In the genomic region with DNA sequence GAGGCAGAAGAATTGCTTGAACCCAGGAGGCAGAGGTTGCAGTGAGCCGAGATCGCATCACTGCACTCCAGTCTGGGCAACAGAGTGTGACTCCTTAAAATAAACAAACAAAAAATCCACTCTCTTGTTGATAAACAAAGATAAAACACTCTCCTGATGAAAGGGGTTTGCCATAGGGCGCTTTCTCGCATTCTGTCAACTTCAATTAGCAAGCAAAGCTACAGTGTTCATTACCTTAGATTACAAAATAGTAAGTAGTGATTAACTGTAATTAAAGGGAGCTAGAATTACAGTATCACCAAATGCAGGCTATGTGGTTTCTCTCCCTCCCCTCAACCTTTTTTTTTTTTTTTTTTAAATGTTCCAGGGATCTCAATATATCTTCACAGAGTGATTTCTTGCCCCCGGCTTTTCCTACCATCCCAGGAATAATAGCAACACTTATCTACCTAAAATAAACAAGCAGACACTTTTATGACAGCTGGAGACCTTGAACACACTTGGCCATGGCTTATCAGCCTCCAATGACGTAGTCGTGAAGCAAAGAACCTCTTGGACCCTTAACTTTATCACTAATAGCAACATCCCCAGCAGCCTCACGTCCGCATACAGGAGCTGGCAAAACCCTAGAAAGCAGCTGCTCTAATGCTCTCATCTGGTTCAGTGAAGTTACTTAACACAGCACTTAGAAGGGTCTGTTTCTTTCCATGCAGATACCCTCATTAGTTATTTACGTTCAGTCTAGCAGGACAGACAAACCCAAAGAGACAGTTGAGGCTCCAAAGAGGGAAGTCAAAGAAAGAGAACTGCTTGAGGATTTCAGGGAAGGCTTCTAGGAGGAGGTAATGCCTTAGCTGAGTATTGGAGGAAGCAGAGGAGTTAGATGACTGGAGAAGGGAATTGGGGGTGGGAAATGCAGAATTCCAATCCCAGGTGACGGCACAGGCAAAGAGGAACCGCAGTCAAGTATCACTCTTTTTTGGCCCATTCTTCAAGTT, we compare ENCODE assay signal across 13 cellular contexts. TPM values are rescaled to one million over a fixed set of nuclear protein-coding genes. Genes with fewer than 3 reads are reported as not detected.
DNase-seq lines count a peak whose midpoint lies in the region; ATAC-seq and TF ChIP-seq lines count a peak whose summit lies in the region.
"Had no signal": no experiment of that assay in that cellular context is flagged by ENCODE, and none has a peak within 500 bp of the region (broad histone marks: within the 10 kb centered on the region; RNA-seq: fewer than 3 reads in every experiment).

No MANE protein-coding gene starts in this region.

- TF ChIP-seq POLR2A in uterus (IDR thresholded peaks at IDR 0.05) = no peak

- no peaks in the 10 kb centered on the region for H3K27me3 Mint-ChIP-seq in activated naive CD4-positive, alpha-beta T cell treated with anti-CD3 and anti-CD28 coated beads, Interleukin-2, amount 10 ng/mL, durations not matched to agents 7 days and 5 days
- H3K27me3 Mint-ChIP-seq: stimulated activated memory B cell treated with anti-CD40 and anti-IgM and Interleukin-4, amounts not matched to agents 10 μg/mL and 1 μg/mL and 100 μg/mL, for 72 hours; T-helper 17 cell had no signal

- CTCF ChIA-PET in activated naive CD4-positive, alpha-beta T cell treated with anti-CD3 and anti-CD28 coated beads, Interleukin-2, amount 10 ng/mL, durations not matched to agents 7 days and 5 days (lab: Charles Lee) = interaction anchor here (1.2 to 1.8 kb wide), 2 partner anchors 12 to 225 kb away, joined by 3 to 4 read pairs; no protein-coding TSS in a partner anchor

- peaks cover 44% of the 10 kb centered on the region for H3K36me3 Mint-ChIP-seq in activated naive CD4-positive, alpha-beta T cell treated with anti-CD3 and anti-CD28 coated beads, Interleukin-2, amount 10 ng/mL, durations not matched to agents 7 days and 5 days

- no peak overlapping the region for H3K4me3 Mint-ChIP-seq in activated naive CD4-positive, alpha-beta T cell treated with anti-CD3 and anti-CD28 coated beads, Interleukin-2, amount 10 ng/mL, durations not matched to agents 7 days and 5 days
- H3K4me3 Mint-ChIP-seq: stimulated activated memory B cell treated with anti-CD40 and anti-IgM and Interleukin-4, amounts not matched to agents 10 μg/mL and 1 μg/mL and 100 μg/mL, for 72 hours; T-helper 17 cell had no signal

- H3K4me3 ChIP-seq in uterus = no peak overlapping the region
- H3K4me3 ChIP-seq: HAP-1, MG63 had no signal

- H3K4me1 Mint-ChIP-seq in activated naive CD4-positive, alpha-beta T cell treated with anti-CD3 and anti-CD28 coated beads, Interleukin-2, amount 10 ng/mL, durations not matched to agents 7 days and 5 days = peaks cover 5% of the 10 kb centered on the region

- ATAC-seq in SK-N-SH treated with all-trans-retinoic acid at 6 μM for 48 hours (peak; percentile 43; the same call in 1 of the 3 replicates), GM21737 (IDR thresholded peaks at IDR 0.05; ENCODE audit: unreplicated experiment) (no peak), HG03342 (IDR thresholded peaks at IDR 0.05; ENCODE audit: unreplicated experiment) (no peak)
- ATAC-seq: stimulated activated memory B cell treated with anti-CD40 and anti-IgM and Interleukin-4, amounts not matched to agents 10 μg/mL and 1 μg/mL and 100 μg/mL, for 72 hours; T-helper 17 cell had no signal

- intact Hi-C loops in uterus (cut with DNase I; ENCODE audit: low total_unique reads) = no loop called here

- DNase-seq in activated naive CD4-positive, alpha-beta T cell treated with anti-CD3 and anti-CD28 coated beads, Interleukin-2, amount 10 ng/mL, durations not matched to agents 7 days and 5 days = no peak
- no peak for DNase-seq in activated naive CD4-positive, alpha-beta T cell (lab: John Stamatoyannopoulos, UW)
- DNase-seq in left kidney (ENCODE audit: low read depth, low spot score) (peak; percentile 86), uterus (peak in 1 of 2 donors; percentile 63), NCI-H2107 treated with DMSO at 0.1 percent for 48 hours (lab: John Stamatoyannopoulos, UW; ENCODE audit: unreplicated experiment) (no peak)
- DNase-seq: T-helper 17 cell had no signal

- TF ChIP-seq CTCF in uterus (IDR thresholded peaks at IDR 0.05) = no peak

- peak overlapping the region; percentile 10 to 37 for H3K27ac ChIP-seq in uterus

- H3K36me3 ChIP-seq in uterus = no peaks in the 10 kb centered on the region
- H3K36me3 ChIP-seq: HAP-1, MG63 had no signal

- no peaks in the 10 kb centered on the region for H3K27me3 ChIP-seq in uterus
- H3K27me3 ChIP-seq: MG63, neutrophil had no signal

- peaks cover 0 to 4% of the 10 kb centered on the region in 2 donors for H3K4me1 ChIP-seq in uterus
- H3K4me1 ChIP-seq: HAP-1 had no signal

- H3K9me3 Mint-ChIP-seq in activated naive CD4-positive, alpha-beta T cell treated with anti-CD3 and anti-CD28 coated beads, Interleukin-2, amount 10 ng/mL, durations not matched to agents 7 days and 5 days = no peaks in the 10 kb centered on the region
- H3K9me3 Mint-ChIP-seq: stimulated activated memory B cell treated with anti-CD40 and anti-IgM and Interleukin-4, amounts not matched to agents 10 μg/mL and 1 μg/mL and 100 μg/mL, for 72 hours had no signal

- peak overlapping the region; percentile 8 for H3K27ac Mint-ChIP-seq in activated naive CD4-positive, alpha-beta T cell treated with anti-CD3 and anti-CD28 coated beads, Interleukin-2, amount 10 ng/mL, durations not matched to agents 7 days and 5 days
- H3K27ac Mint-ChIP-seq: stimulated activated memory B cell treated with anti-CD40 and anti-IgM and Interleukin-4, amounts not matched to agents 10 μg/mL and 1 μg/mL and 100 μg/mL, for 72 hours; T-helper 17 cell had no signal

- no peaks in the 10 kb centered on the region for H3K9me3 ChIP-seq in uterus
- H3K9me3 ChIP-seq: HAP-1, MG63, neutrophil had no signal

TF ChIP-seq in SK-N-SH treated with all-trans-retinoic acid at 6 μM for 48 hours, 23 proteins besides CTCF, POLR2A, EP300 and RAD21 (continues in another document):
- no peak for TF ChIP-seq ZFP30 (CRISPR knock-in tag; IDR thresholded peaks at IDR 0.05)
- TF ChIP-seq ZNF8 (CRISPR knock-in tag; IDR thresholded peaks at IDR 0.05) = no peak
- no peak for TF ChIP-seq ZC3H10 (CRISPR knock-in tag; IDR thresholded peaks at IDR 0.05)
- TF ChIP-seq ZNF565 (CRISPR knock-in tag; conservative IDR thresholded peaks at IDR 0.05; ENCODE audit: low read depth) = no peak
- TF ChIP-seq PATZ1 (CRISPR knock-in tag; IDR thresholded peaks at IDR 0.05; ENCODE audit: borderline replicate concordance) = no peak
- no peak for TF ChIP-seq RARB (CRISPR knock-in tag; IDR thresholded peaks at IDR 0.05)
- TF ChIP-seq ISL1 (CRISPR knock-in tag; IDR thresholded peaks at IDR 0.05) = no peak
- TF ChIP-seq, protein P1, sequence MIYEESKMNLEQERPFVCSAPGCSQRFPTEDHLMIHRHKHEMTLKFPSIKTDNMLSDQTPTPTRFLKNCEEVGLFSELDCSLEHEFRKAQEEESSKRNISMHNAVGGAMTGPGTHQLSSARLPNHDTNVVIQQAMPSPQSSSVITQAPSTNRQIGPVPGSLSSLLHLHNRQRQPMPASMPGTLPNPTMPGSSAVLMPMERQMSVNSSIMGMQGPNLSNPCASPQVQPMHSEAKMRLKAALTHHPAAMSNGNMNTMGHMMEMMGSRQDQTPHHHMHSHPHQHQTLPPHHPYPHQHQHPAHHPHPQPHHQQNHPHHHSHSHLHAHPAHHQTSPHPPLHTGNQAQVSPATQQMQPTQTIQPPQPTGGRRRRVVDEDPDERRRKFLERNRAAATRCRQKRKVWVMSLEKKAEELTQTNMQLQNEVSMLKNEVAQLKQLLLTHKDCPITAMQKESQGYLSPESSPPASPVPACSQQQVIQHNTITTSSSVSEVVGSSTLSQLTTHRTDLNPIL (CRISPR knock-in tag; IDR thresholded peaks at IDR 0.05; ENCODE audit: low read depth) = no peak
- TF ChIP-seq TCF4 (CRISPR knock-in tag; IDR thresholded peaks at IDR 0.05; ENCODE audit: borderline replicate concordance) = peak; percentile 83; the same call in 1 of the 2 replicates
- peak; percentile 69; the same call in 1 of the 2 replicates for TF ChIP-seq ZFP3 (CRISPR knock-in tag; IDR thresholded peaks at IDR 0.05)
- TF ChIP-seq ARNTL (CRISPR knock-in tag; IDR thresholded peaks at IDR 0.05; ENCODE audit: borderline replicate concordance, low read depth) = no peak
- 0 out of 2 replicates have a peak, but pooled peaks have one; percentile 37 for TF ChIP-seq PPARA (CRISPR knock-in tag; IDR thresholded peaks at IDR 0.05; ENCODE audit: borderline replicate concordance)
- TF ChIP-seq SNAI2 (CRISPR knock-in tag; IDR thresholded peaks at IDR 0.05) = no peak

RNA-seq across cellular contexts. Expression of gene NEDD9, which starts 37.9 kb away (rescaled TPM):
- 10 to 100 TPM; 36.2 to 99.1 (median 70.2) TPM for total RNA-seq in uterus
